ENCODE assay signal across 1 cellular context in the genomic region with DNA sequence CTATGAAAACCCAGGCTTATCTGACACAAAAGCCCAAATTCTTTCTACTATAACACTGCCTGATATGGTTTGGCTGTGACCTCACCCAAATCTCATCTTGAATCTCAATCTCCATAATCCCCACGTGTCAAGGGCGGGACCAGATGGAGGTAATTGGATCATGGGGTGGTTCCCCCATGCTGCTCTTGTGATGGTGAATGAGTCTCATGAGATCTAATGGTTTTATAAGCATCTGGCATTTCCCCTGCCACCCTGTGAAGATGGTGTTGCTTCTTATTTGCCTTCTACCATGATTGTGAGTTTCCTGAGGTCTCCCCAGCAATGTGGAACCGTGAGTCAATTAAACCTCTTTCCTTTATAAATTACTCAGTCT.
TF ChIP-seq lines count a peak whose summit lies in the region.

No MANE protein-coding gene starts in this region.

TF ChIP-seq in GM23338, 12 proteins besides CTCF, POLR2A, EP300 and RAD21 (continued from another document):
- TF ChIP-seq, protein P1, sequence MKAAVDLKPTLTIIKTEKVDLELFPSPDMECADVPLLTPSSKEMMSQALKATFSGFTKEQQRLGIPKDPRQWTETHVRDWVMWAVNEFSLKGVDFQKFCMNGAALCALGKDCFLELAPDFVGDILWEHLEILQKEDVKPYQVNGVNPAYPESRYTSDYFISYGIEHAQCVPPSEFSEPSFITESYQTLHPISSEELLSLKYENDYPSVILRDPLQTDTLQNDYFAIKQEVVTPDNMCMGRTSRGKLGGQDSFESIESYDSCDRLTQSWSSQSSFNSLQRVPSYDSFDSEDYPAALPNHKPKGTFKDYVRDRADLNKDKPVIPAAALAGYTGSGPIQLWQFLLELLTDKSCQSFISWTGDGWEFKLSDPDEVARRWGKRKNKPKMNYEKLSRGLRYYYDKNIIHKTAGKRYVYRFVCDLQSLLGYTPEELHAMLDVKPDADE (IDR thresholded peaks at IDR 0.05) = no peak
- TF ChIP-seq ZNF331 (CRISPR knock-in tag; IDR thresholded peaks at IDR 0.05; ENCODE audit: low read depth) = no peak
